In genomic region chr2:217394510-217395351, GRCh38 we compare ENCODE assay signal across 17 cellular contexts.
DNase-seq lines count a peak whose midpoint lies in the region; ATAC-seq, FAIRE-seq and TF ChIP-seq lines count a peak whose summit lies in the region.
"Had no signal": no experiment of that assay in that cellular context is flagged by ENCODE, and none has a peak within 500 bp of the region (broad histone marks: within the 10 kb centered on the region; RNA-seq: fewer than 3 reads in every experiment).

No MANE protein-coding gene starts in this region.

- DNase-seq in AG20443 (ENCODE audit: low spot score) (peak; percentile 13), RCC 7860 (ENCODE audit: low spot score) (peak; percentile 10), esophagus muscularis mucosa (ENCODE audit: extremely low spot score) (no peak), sciatic nerve (ENCODE audit: low spot score) (no peak), cerebellum (ENCODE audit: low spot score) (no peak), NCI-H187 (lab: John Stamatoyannopoulos, UW) (no peak)
- DNase-seq in stimulated activated naive CD4-positive, alpha-beta T cell treated with Interleukin-2 at 50 U/mL for 16 hours (lab: John Stamatoyannopoulos, UW), result no peak
- DNase-seq: effector CD8-positive, alpha-beta T cell; hypothalamus; NCI-H1105 treated with DMSO at 0.1 percent for 48 hours; NCI-H526 treated with DMSO at 0.1 percent for 48 hours; T-helper 9 cell; tibial artery had no signal

- no peaks in the 10 kb centered on the region for H3K36me3 ChIP-seq in esophagus muscularis mucosa
- H3K36me3 ChIP-seq: tibial artery had no signal

- TF ChIP-seq EP300 in esophagus muscularis mucosa (IDR thresholded peaks at IDR 0.05), result no peak

- peak overlapping the region in 3 of 4 donors; percentile 55 to 68 (median 58) for H3K27ac ChIP-seq in esophagus muscularis mucosa (replicated peaks in 1 of 4)

- WGBS in esophagus muscularis mucosa, result 81% methylated on average over 8 of the region's 8 CpGs

- peak; percentile 3 for ATAC-seq in sciatic nerve
- ATAC-seq in HG02870 (IDR thresholded peaks at IDR 0.05; ENCODE audit: unreplicated experiment), result no peak
- ATAC-seq: activated T-helper 17 cell treated with anti-CD3 and anti-CD28 coated beads, Interleukin-2, amount 50 U/mL, for 72 hours; HCT116; stimulated activated memory B cell treated with anti-CD40 and anti-IgM and Interleukin-4, amounts not matched to agents 10 μg/mL and 1 μg/mL and 100 μg/mL, for 72 hours had no signal

- no peaks in the 10 kb centered on the region for H3K27me3 ChIP-seq in esophagus muscularis mucosa
- H3K27me3 ChIP-seq: tibial artery had no signal

- intact Hi-C loops in esophagus muscularis mucosa (cut with DNase I), result no loop called here
- intact Hi-C loops in sciatic nerve (cut with DNase I), result no loop called here

- no peak for TF ChIP-seq CTCF in esophagus muscularis mucosa (IDR thresholded peaks at IDR 0.05)

- FAIRE-seq in RCC 7860 (lab: Jason Lieb, UNC), result no peak

- peaks cover 14 to 58% (median 48%) of the 10 kb centered on the region in 4 donors for H3K4me1 ChIP-seq in esophagus muscularis mucosa

- H3K4me3 ChIP-seq in esophagus muscularis mucosa, result no peak overlapping the region
- H3K4me3 ChIP-seq: tibial artery had no signal

- TF ChIP-seq POLR2A in esophagus muscularis mucosa (IDR thresholded peaks at IDR 0.05; ENCODE audit: low read depth), result no peak

- no peaks in the 10 kb centered on the region for H3K9me3 ChIP-seq in esophagus muscularis mucosa

Comparison
In these comparisons a context has a peak if more than half of its experiments do, and no peak if none do; other contexts are left out.
1. DNase-seq: peak in AG20443 (single experiment) and RCC 7860 (single experiment); none in esophagus muscularis mucosa (single experiment), sciatic nerve (single experiment), stimulated activated naive CD4-positive, alpha-beta T cell treated with Interleukin-2 at 50 U/mL for 16 hours (single experiment), cerebellum (single experiment) and NCI-H187 (0 of 2).